28 cellular contexts compared by ENCODE assay signal in genomic region chr2:52861606-52862005, GRCh38.
DNase-seq lines count a peak whose midpoint lies in the region; ATAC-seq, FAIRE-seq and TF ChIP-seq lines count a peak whose summit lies in the region.
"Had no signal": no experiment of that assay in that cellular context is flagged by ENCODE, and none has a peak within 500 bp of the region (broad histone marks: within the 10 kb centered on the region; RNA-seq: fewer than 3 reads in every experiment).

No MANE protein-coding gene starts in this region.

- ATAC-seq in A549 (no peak), T-cell (replicated peaks in 1 of 4) (no peak)
- ATAC-seq: HCT116, HepG2, K562 had no signal

- no peaks in the 10 kb centered on the region for H3K36me3 Mint-ChIP-seq in nephron progenitor cell (ENCODE audit: low read depth)
- H3K36me3 Mint-ChIP-seq in T-cell = no peaks in the 10 kb centered on the region
- H3K36me3 Mint-ChIP-seq: CD4-positive, alpha-beta memory T cell had no signal

- H3K4me1 Mint-ChIP-seq in nephron progenitor cell (peaks cover 21% of the 10 kb centered on the region), T-cell (no peaks in the 10 kb centered on the region)
- H3K4me1 Mint-ChIP-seq: CD4-positive, alpha-beta memory T cell had no signal

- H3K9me3 Mint-ChIP-seq in nephron progenitor cell (no peaks in the 10 kb centered on the region), T-cell (peaks cover 0 to 4% (median 0%) of the 10 kb centered on the region in 3 donors)

- no peak for TF ChIP-seq RAD21 in A549 (conservative IDR thresholded peaks at IDR 0.05 in 1 of 2, IDR thresholded peaks at IDR 0.05 in 1 of 2)

- WGBS in A549 (ENCODE audit: missing lambda C conversion rate) = 38% methylated on average over 5 of the region's 5 CpGs

- POLR2A ChIA-PET in A549 (lab: Yijun Ruan, JAX) = no interaction called here
- POLR2A ChIA-PET in T-cell (lab: Charles Lee) = no interaction called here

- H3K27me3 ChIP-seq in brain microvascular endothelial cell (replicated peaks) = no peaks in the 10 kb centered on the region
- H3K27me3 ChIP-seq in dorsolateral prefrontal cortex = no peaks in the 10 kb centered on the region
- no peaks in the 10 kb centered on the region for H3K27me3 ChIP-seq in right atrium auricular region
- H3K27me3 ChIP-seq: SJSA1 had no signal

- peak overlapping the region; percentile 14 to 44; a peak in 4 of 6 replicates for H3K27ac ChIP-seq in A549
- H3K27ac ChIP-seq in brain microvascular endothelial cell = no peak overlapping the region
- H3K27ac ChIP-seq in dorsolateral prefrontal cortex = no peak overlapping the region
- no peak overlapping the region for H3K27ac ChIP-seq in right atrium auricular region
- H3K27ac ChIP-seq: HL-60, PC-9 had no signal

- in situ Hi-C loops in brain microvascular endothelial cell (cut with HindIII; ENCODE audit: low pct_ligation_motif_present, low sequenced_read_pairs) = no loop called here

- H3K4me1 ChIP-seq in A549 = peaks cover 32% of the 10 kb centered on the region; the same call in 2 of the 3 replicates
- no peaks in the 10 kb centered on the region for H3K4me1 ChIP-seq in right atrium auricular region

- H3K4me3 ChIP-seq in A549 = no peak overlapping the region
- no peak overlapping the region for H3K4me3 ChIP-seq in brain microvascular endothelial cell (ENCODE audit: low read depth, low read length)
- H3K4me3 ChIP-seq in dorsolateral prefrontal cortex = no peak overlapping the region
- no peak overlapping the region for H3K4me3 ChIP-seq in right atrium auricular region
- H3K4me3 ChIP-seq: K562, PC-9, SJSA1 had no signal

- intact Hi-C loops in dorsolateral prefrontal cortex (cut with DNase I) = no loop called here

- TF ChIP-seq CTCF in A549 (IDR thresholded peaks at IDR 0.05) = no peak
- TF ChIP-seq CTCF in brain microvascular endothelial cell (IDR thresholded peaks at IDR 0.05; ENCODE audit: low read depth, low read length, missing control alignments) = no peak
- no peak for TF ChIP-seq CTCF in nephron progenitor cell (IDR thresholded peaks at IDR 0.05)
- TF ChIP-seq CTCF in dorsolateral prefrontal cortex (IDR thresholded peaks at IDR 0.05 in 54 of 56, conservative IDR thresholded peaks at IDR 0.05 in 2 of 56; ENCODE audit: low read depth in 1 of 56, partially characterized antibody in 56 of 56) = no peak
- TF ChIP-seq CTCF in right atrium auricular region (IDR thresholded peaks at IDR 0.05) = no peak

- H3K27ac Mint-ChIP-seq in nephron progenitor cell (peak overlapping the region; percentile 76), T-cell (no peak overlapping the region)
- H3K27ac Mint-ChIP-seq: CD4-positive, alpha-beta memory T cell had no signal

- H3K4me2 ChIP-seq in A549 = no peak overlapping the region
- H3K4me2 ChIP-seq: PC-9 had no signal

- FAIRE-seq in A549 (lab: Jason Lieb, UNC) = no peak
- FAIRE-seq: HepG2, K562 had no signal

- H3K4me3 Mint-ChIP-seq in nephron progenitor cell (no peak overlapping the region), T-cell (no peak overlapping the region)
- H3K4me3 Mint-ChIP-seq: CD4-positive, alpha-beta memory T cell had no signal

- H3K36me3 ChIP-seq in brain microvascular endothelial cell (replicated peaks) (no peaks in the 10 kb centered on the region), right atrium auricular region (no peaks in the 10 kb centered on the region)
- H3K36me3 ChIP-seq: SJSA1 had no signal

- DNase-seq in A549 (ENCODE audit: low read depth in 1 of 2, low spot score in 1 of 2) (no peak), NCI-H226 (peak; percentile 21), brain microvascular endothelial cell (peak; percentile 18), nephron progenitor cell (peak; percentile 12), dorsolateral prefrontal cortex (no peak), T-cell (no peak), 8988T (no peak), right atrium auricular region (ENCODE audit: low spot score) (no peak)
- DNase-seq: C1 segment of cervical spinal cord; CD4-positive, alpha-beta memory T cell; COR-L47; DMS53; GOT3; Kasumi-1; NCI-H1092 treated with DMSO at 0.1 percent for 48 hours; NCI-H1436; NCI-H187; NCI-H2171 treated with DMSO at 0.1 percent for 48 hours; NCI-H524; NCI-H82; PC-9; Right ventricle myocardium superior; RPMI8226 had no signal

- no peak for TF ChIP-seq EP300 in A549 (IDR thresholded peaks at IDR 0.05)

- no peaks in the 10 kb centered on the region for H3K27me3 Mint-ChIP-seq in nephron progenitor cell (ENCODE audit: low read depth, poor library complexity)
- H3K27me3 Mint-ChIP-seq in T-cell = no peaks in the 10 kb centered on the region
- H3K27me3 Mint-ChIP-seq: CD4-positive, alpha-beta memory T cell had no signal

- no peak for TF ChIP-seq POLR2A in A549 (IDR thresholded peaks at IDR 0.05; ENCODE audit: low read length)

- CTCF ChIA-PET in A549 (lab: Yijun Ruan, JAX) = no interaction called here
- CTCF ChIA-PET in T-cell (lab: Charles Lee) = no interaction called here

- H3K9me3 ChIP-seq in A549 (no peaks in the 10 kb centered on the region), right atrium auricular region (no peaks in the 10 kb centered on the region)
- H3K9me3 ChIP-seq: SJSA1 had no signal

TF ChIP-seq in A549, 52 proteins besides CTCF, POLR2A, EP300 and RAD21:
- TF ChIP-seq KDM1A (IDR thresholded peaks at IDR 0.05; ENCODE audit: low read depth) (no peak), FOSB (CRISPR knock-in tag; IDR thresholded peaks at IDR 0.05) (no peak), KDM5A (IDR thresholded peaks at IDR 0.05) (no peak), CHD4 (IDR thresholded peaks at IDR 0.05; ENCODE audit: borderline replicate concordance) (no peak), SREBF2 (IDR thresholded peaks at IDR 0.05) (no peak), HOXB5 (CRISPR knock-in tag; IDR thresholded peaks at IDR 0.05) (no peak), RARB (CRISPR knock-in tag; IDR thresholded peaks at IDR 0.05) (no peak), RNF2 (IDR thresholded peaks at IDR 0.05; ENCODE audit: borderline replicate concordance, low read depth) (no peak), EHF (CRISPR knock-in tag; IDR thresholded peaks at IDR 0.05) (no peak), REST (IDR thresholded peaks at IDR 0.05) (no peak), BCL3 (IDR thresholded peaks at IDR 0.05) (no peak), ZNF302 (CRISPR knock-in tag; IDR thresholded peaks at IDR 0.05) (no peak), TFCP2L1 (CRISPR knock-in tag; IDR thresholded peaks at IDR 0.05) (no peak), RCOR1 (IDR thresholded peaks at IDR 0.05; ENCODE audit: low read depth, low read length) (no peak), FOSL2 (IDR thresholded peaks at IDR 0.05) (no peak), FOSL2 (CRISPR knock-in tag; IDR thresholded peaks at IDR 0.05) (no peak), ZFP36 (IDR thresholded peaks at IDR 0.05; ENCODE audit: borderline replicate concordance, partially characterized antibody) (no peak), ZC3H11A (IDR thresholded peaks at IDR 0.05) (no peak), JUNB (IDR thresholded peaks at IDR 0.05) (no peak), CHD2 (IDR thresholded peaks at IDR 0.05; ENCODE audit: low read length, partially characterized antibody) (no peak)

Comparison
In these comparisons a context has a peak if more than half of its experiments do, and no peak if none do; other contexts are left out.
1. DNase-seq: peak in NCI-H226 (single experiment), brain microvascular endothelial cell (single experiment) and nephron progenitor cell (single experiment); none in A549 (0 of 2), dorsolateral prefrontal cortex (0 of 10), T-cell (0 of 34), 8988T (single experiment) and right atrium auricular region (single experiment).
2. H3K27ac ChIP-seq: peak in A549 (2 of 2); none in brain microvascular endothelial cell (single experiment), dorsolateral prefrontal cortex (0 of 59) and right atrium auricular region (0 of 2).